ENCODE assay signal across 17 cellular contexts in the genomic region with DNA sequence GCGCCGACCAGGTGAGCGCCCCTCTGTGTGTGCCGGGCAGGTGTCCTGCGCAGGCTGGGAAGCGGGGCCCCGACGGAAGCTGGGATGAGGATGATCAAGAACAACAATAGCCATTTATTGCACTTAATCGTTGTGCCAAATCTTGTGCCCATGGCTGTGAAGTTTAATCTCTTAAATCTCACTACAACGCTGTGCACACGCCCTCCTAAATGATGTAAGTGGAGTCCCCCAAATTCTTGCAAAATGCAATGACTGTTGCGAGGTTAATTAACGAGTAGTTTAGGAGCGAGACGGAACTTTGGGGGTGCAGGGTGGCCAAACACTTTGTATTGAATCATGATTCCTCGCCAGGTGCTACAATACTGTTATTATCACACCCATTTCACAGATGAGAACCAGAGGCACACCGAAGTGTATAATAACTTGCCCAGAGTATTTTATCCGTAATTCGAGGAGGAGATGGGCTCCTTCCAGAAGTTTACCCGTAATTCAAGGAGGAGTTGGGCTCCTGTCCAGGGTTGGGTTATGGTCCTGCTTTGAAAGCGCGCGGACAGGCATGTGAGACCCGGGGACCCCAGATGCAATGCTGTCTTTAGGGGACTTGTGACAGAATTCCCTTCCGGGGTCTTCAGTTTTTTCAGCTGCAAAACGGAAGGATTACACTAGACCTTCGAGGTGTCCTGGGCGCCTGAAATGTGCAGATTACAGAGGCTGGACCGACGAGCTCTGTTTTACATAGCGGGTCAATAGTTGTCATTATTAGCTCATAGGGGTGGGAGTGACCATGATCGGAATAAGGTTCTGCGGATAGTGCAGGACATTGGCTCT. TPM values are rescaled to one million over a fixed set of nuclear protein-coding genes. Genes with fewer than 3 reads are reported as not detected.
A peak's percentile ranks its signal among the peaks of the same experiment; 100 is the strongest.
DNase-seq lines count a peak whose midpoint lies in the region; ATAC-seq, FAIRE-seq and TF ChIP-seq lines count a peak whose summit lies in the region.
"Had no signal": no experiment of that assay in that cellular context is flagged by ENCODE, and none has a peak within 500 bp of the region (broad histone marks: within the 10 kb centered on the region; RNA-seq: fewer than 3 reads in every experiment).

No MANE protein-coding gene starts in this region.

- DNase-seq in heart left ventricle (no peak), Right ventricle myocardium superior (no peak), glutamatergic neuron (no peak), pancreas (no peak), vagina (ENCODE audit: extremely low spot score in 2 of 2) (no peak), nucleus accumbens (lab: John Stamatoyannopoulos, UW) (no peak)
- DNase-seq: ACHN; activated CD4-positive, alpha-beta T cell treated with anti-CD3 and anti-CD28 coated beads, Interleukin-2, amount 50 U/mL, for 4 hours; KBM-7; NCI-H1436 treated with DMSO at 0.1 percent for 48 hours had no signal

- ATAC-seq in heart left ventricle (no peak), Right ventricle myocardium superior (ENCODE audit: poor library complexity) (no peak), pancreas (no peak), HG02642 (IDR thresholded peaks at IDR 0.05; ENCODE audit: poor library complexity, unreplicated experiment) (no peak), GM19023 (IDR thresholded peaks at IDR 0.05; ENCODE audit: unreplicated experiment) (no peak)

- peaks cover 1% of the 10 kb centered on the region for H3K4me1 Mint-ChIP-seq in glutamatergic neuron (ENCODE audit: low read depth, unreplicated experiment)

- H3K36me3 Mint-ChIP-seq in glutamatergic neuron (ENCODE audit: unreplicated experiment), result peaks cover 13% of the 10 kb centered on the region

- peak overlapping the region; percentile 92 for H3K4me3 Mint-ChIP-seq in glutamatergic neuron (ENCODE audit: unreplicated experiment)
- H3K4me3 Mint-ChIP-seq: activated T-helper 1 cell treated with anti-CD3 and anti-CD28 coated beads, Interleukin-12 subunit alpha, Interleukin-12 subunit beta, Interleukin-2, Interleukin-4 antibody, amounts not matched to agents 30 ng/mL and 10 ng/mL and 1 ng/mL, durations not matched to agents 14 hours and 24 hours and 36 hours had no signal

- no peak for FAIRE-seq in pancreas (lab: Jason Lieb, UNC)

- H3K27ac Mint-ChIP-seq in glutamatergic neuron (ENCODE audit: unreplicated experiment), result no peak overlapping the region
- H3K27ac Mint-ChIP-seq: activated T-helper 1 cell treated with anti-CD3 and anti-CD28 coated beads, Interleukin-12 subunit alpha, Interleukin-12 subunit beta, Interleukin-2, Interleukin-4 antibody, amounts not matched to agents 30 ng/mL and 10 ng/mL and 1 ng/mL, durations not matched to agents 14 hours and 24 hours and 36 hours had no signal

- H3K9me3 ChIP-seq in heart left ventricle (no peaks in the 10 kb centered on the region), pancreas (no peaks in the 10 kb centered on the region), vagina (no peaks in the 10 kb centered on the region)

- H3K27me3 Mint-ChIP-seq in glutamatergic neuron (ENCODE audit: unreplicated experiment), result peaks cover 20% of the 10 kb centered on the region

- H3K9me3 Mint-ChIP-seq in glutamatergic neuron (ENCODE audit: unreplicated experiment), result peaks cover 5% of the 10 kb centered on the region
- H3K9me3 Mint-ChIP-seq: activated T-helper 1 cell treated with anti-CD3 and anti-CD28 coated beads, Interleukin-12 subunit alpha, Interleukin-12 subunit beta, Interleukin-2, Interleukin-4 antibody, amounts not matched to agents 30 ng/mL and 10 ng/mL and 1 ng/mL, durations not matched to agents 14 hours and 24 hours and 36 hours had no signal

- TF ChIP-seq POLR2A in heart left ventricle (IDR thresholded peaks at IDR 0.05), result no peak
- no peak for TF ChIP-seq POLR2A in vagina (IDR thresholded peaks at IDR 0.05)

- no peaks in the 10 kb centered on the region for H3K36me3 ChIP-seq in heart left ventricle
- H3K36me3 ChIP-seq in pancreas, result no peaks in the 10 kb centered on the region
- H3K36me3 ChIP-seq in vagina, result no peaks in the 10 kb centered on the region

- WGBS in heart left ventricle, 4 donors, result 11 to 22% (median 14%) methylated on average over 28 to 33 of the region's 33 CpGs
- 8 to 9% methylated on average over 33 of the region's 33 CpGs for WGBS in pancreas, 2 donors

- no peak overlapping the region for H3K27ac ChIP-seq in heart left ventricle
- H3K27ac ChIP-seq in pancreas, result no peak overlapping the region
- no peak overlapping the region for H3K27ac ChIP-seq in vagina

- no peak for TF ChIP-seq CTCF in heart left ventricle (IDR thresholded peaks at IDR 0.05)
- no peak for TF ChIP-seq CTCF in glutamatergic neuron (IDR thresholded peaks at IDR 0.05; ENCODE audit: partially characterized antibody, unreplicated experiment)
- no peak for TF ChIP-seq CTCF in pancreas (IDR thresholded peaks at IDR 0.05)
- no peak for TF ChIP-seq CTCF in vagina (IDR thresholded peaks at IDR 0.05)

- intact Hi-C loops in heart left ventricle (cut with DNase I) (no loop called here), Right ventricle myocardium superior (cut with DNase I) (no loop called here), pancreas (cut with DNase I) (no loop called here), vagina (cut with DNase I) (no loop called here)

- H3K27me3 ChIP-seq in heart left ventricle (peaks cover 23 to 67% (median 39%) of the 10 kb centered on the region in 9 donors), pancreas (peaks cover 0 to 12% (median 2%) of the 10 kb centered on the region in 4 donors), vagina (no peaks in the 10 kb centered on the region)

- H3K4me3 ChIP-seq in heart left ventricle (peak overlapping the region in 9 of 12 donors; percentile 5 to 51 (median 37)), pancreas (peak overlapping the region in 3 of 4 donors; percentile 9 to 44 (median 27)), vagina (peak overlapping the region; percentile 4 to 16)

- peaks cover 0 to 32% (median 0%) of the 10 kb centered on the region in 12 donors for H3K4me1 ChIP-seq in heart left ventricle
- H3K4me1 ChIP-seq in pancreas, result peaks cover 0 to 5% (median 0%) of the 10 kb centered on the region in 3 donors
- H3K4me1 ChIP-seq in vagina, result peaks cover 14% of the 10 kb centered on the region

RNA-seq across cellular contexts. Expression of gene FFAR4, which starts 1.0 kb away (rescaled TPM):
- total RNA-seq in heart left ventricle (1 to 10 TPM in 1 of 9 donors, under 1 TPM in 4, not detected in 4; 0.06 to 1.7 (median 0.19) TPM), Right ventricle myocardium superior (0.16 TPM), glutamatergic neuron (ENCODE audit: unreplicated experiment) (not detected), pancreas (1 to 10 TPM in 2 of 6 donors, under 1 TPM in 4; 0.37 to 1.1 (median 0.74) TPM), vagina (1.5 TPM)
- polyA plus RNA-seq in heart left ventricle (under 1 TPM; 0.08 to 0.11 TPM), pancreas (1 to 10 TPM in 1 of 2 donors, under 1 TPM in 1; 0.57 to 2.4 TPM)
- total RNA-seq: activated T-helper 1 cell treated with anti-CD3 and anti-CD28 coated beads, Interleukin-12 subunit alpha, Interleukin-12 subunit beta, Interleukin-2, Interleukin-4 antibody, amounts not matched to agents 30 ng/mL and 10 ng/mL and 1 ng/mL, durations not matched to agents 14 hours and 24 hours and 36 hours; renal cortical epithelial cell; RPMI7951; T-helper 2 cell treated with Interferon-gamma antibody and Interleukin-4, amounts not matched to agents 100 ng/mL and 5 ng/mL, for 36 hours had no signal

RNA-seq across cellular contexts. Expression of gene RBP4, which starts 33.5 kb away (rescaled TPM):
- 10 to 100 TPM in 2 of 9 donors, 1 to 10 TPM in 3, under 1 TPM in 3, not detected in 1; 0.35 to 63.4 (median 1.5) TPM for total RNA-seq in heart left ventricle
- polyA plus RNA-seq in heart left ventricle, result 10 to 100 TPM in 1 of 2 donors, 1 to 10 TPM in 1; 5.5 to 19.5 TPM
- 4.9 TPM for total RNA-seq in Right ventricle myocardium superior
- total RNA-seq in glutamatergic neuron (ENCODE audit: unreplicated experiment), result not detected
- total RNA-seq in pancreas, result 10 to 100 TPM in 4 of 6 donors, 1 to 10 TPM in 2; 7.4 to 29.7 (median 12.8) TPM
- polyA plus RNA-seq in pancreas, result 100 to 1,000 TPM in 1 of 2 donors, 10 to 100 TPM in 1; 31.5 to 186 TPM
- 36.8 TPM for total RNA-seq in vagina
- total RNA-seq: activated T-helper 1 cell treated with anti-CD3 and anti-CD28 coated beads, Interleukin-12 subunit alpha, Interleukin-12 subunit beta, Interleukin-2, Interleukin-4 antibody, amounts not matched to agents 30 ng/mL and 10 ng/mL and 1 ng/mL, durations not matched to agents 14 hours and 24 hours and 36 hours; RPMI7951; T-helper 2 cell treated with Interferon-gamma antibody and Interleukin-4, amounts not matched to agents 100 ng/mL and 5 ng/mL, for 36 hours had no signal

RNA-seq across cellular contexts. Expression of gene PDE6C, which starts 44.8 kb away (rescaled TPM):
- total RNA-seq in heart left ventricle (not detected), Right ventricle myocardium superior (not detected), glutamatergic neuron (ENCODE audit: unreplicated experiment) (not detected), pancreas (not detected), vagina (not detected)
- polyA plus RNA-seq in heart left ventricle (not detected), pancreas (not detected)
- total RNA-seq: activated T-helper 1 cell treated with anti-CD3 and anti-CD28 coated beads, Interleukin-12 subunit alpha, Interleukin-12 subunit beta, Interleukin-2, Interleukin-4 antibody, amounts not matched to agents 30 ng/mL and 10 ng/mL and 1 ng/mL, durations not matched to agents 14 hours and 24 hours and 36 hours; mesenteric fat pad; renal cortical epithelial cell; RPMI7951; T-helper 2 cell treated with Interferon-gamma antibody and Interleukin-4, amounts not matched to agents 100 ng/mL and 5 ng/mL, for 36 hours had no signal
